10 cellular contexts compared by ENCODE assay signal in genomic region chr2:28338046-28338753, GRCh38. TPM values are rescaled to one million over a fixed set of nuclear protein-coding genes. Genes with fewer than 3 reads are reported as not detected.
A peak's percentile ranks its signal among the peaks of the same experiment; 100 is the strongest.
DNase-seq lines count a peak whose midpoint lies in the region; ATAC-seq and TF ChIP-seq lines count a peak whose summit lies in the region.
"Had no signal": no experiment of that assay in that cellular context is flagged by ENCODE, and none has a peak within 500 bp of the region (broad histone marks: within the 10 kb centered on the region; RNA-seq: fewer than 3 reads in every experiment).

No MANE protein-coding gene starts in this region.

- H3K9me3 ChIP-seq in gastroesophageal sphincter: no peaks in the 10 kb centered on the region
- no peaks in the 10 kb centered on the region for H3K9me3 ChIP-seq in psoas muscle

- H3K4me3 ChIP-seq in gastroesophageal sphincter (no peak overlapping the region), psoas muscle (no peak overlapping the region)

- H3K36me3 ChIP-seq in gastroesophageal sphincter: peaks cover 0 to 10% of the 10 kb centered on the region in 2 donors
- no peaks in the 10 kb centered on the region for H3K36me3 ChIP-seq in psoas muscle (ENCODE audit: insufficient read depth in 1 of 2, low read depth in 1 of 2)
- H3K36me3 ChIP-seq: WERI-Rb-1 had no signal

- H3K4me1 ChIP-seq in gastroesophageal sphincter (peaks cover 0 to 71% (median 8%) of the 10 kb centered on the region in 3 donors), psoas muscle (peaks cover 53% of the 10 kb centered on the region)

- POLR2A ChIA-PET in WTC11 (lab: Charles Lee): interaction anchor here (0.8 kb wide), 1 partner anchor 9 kb away, joined by 3 read pairs; no protein-coding TSS in a partner anchor

- no peaks in the 10 kb centered on the region for H3K27me3 Mint-ChIP-seq in WTC11 (ENCODE audit: low read depth)

- H3K9me3 Mint-ChIP-seq in WTC11: no peaks in the 10 kb centered on the region

- 39 to 45% methylated on average over 8 to 9 of the region's 13 CpGs for WGBS in gastroesophageal sphincter (ENCODE audit: low coverage in 1 of 2), 2 donors
- 22 to 28% (median 23%) methylated on average over 13 of the region's 13 CpGs for WGBS in psoas muscle, 3 donors

- 0 out of 2 replicates have a peak overlapping the region, but pooled peaks have one; percentile 46 for H3K27ac Mint-ChIP-seq in WTC11

- H3K27me3 ChIP-seq in gastroesophageal sphincter: no peaks in the 10 kb centered on the region
- H3K27me3 ChIP-seq in psoas muscle (ENCODE audit: insufficient read depth in 3 of 3, low read length in 2 of 3): no peaks in the 10 kb centered on the region

- CTCF ChIA-PET in WTC11 (lab: Charles Lee): no interaction called here

- H3K4me1 Mint-ChIP-seq in WTC11: peaks cover 23% of the 10 kb centered on the region

- no peak for TF ChIP-seq POLR2A in gastroesophageal sphincter (IDR thresholded peaks at IDR 0.05)

- TF ChIP-seq CTCF in WTC11 (IDR thresholded peaks at IDR 0.05) (no peak), gastroesophageal sphincter (IDR thresholded peaks at IDR 0.05) (no peak), psoas muscle (IDR thresholded peaks at IDR 0.05) (no peak), GM13977 (IDR thresholded peaks at IDR 0.05; ENCODE audit: extremely low read depth, insufficient read depth, missing control alignments) (no peak)

- H3K36me3 Mint-ChIP-seq in WTC11: no peaks in the 10 kb centered on the region

- DNase-seq in AG20443 (ENCODE audit: low spot score) (peak; percentile 90), WTC11 (ENCODE audit: low spot score) (no peak), psoas muscle (peak; percentile 86 to 90), HuH-7.5 (ENCODE audit: low spot score) (no peak), GM13977 (ENCODE audit: low spot score) (no peak), COR-L47 (lab: John Stamatoyannopoulos, UW) (no peak)
- DNase-seq: effector CD4-positive, alpha-beta T cell; WERI-Rb-1 had no signal

- H3K4me3 Mint-ChIP-seq in WTC11: no peak overlapping the region

- intact Hi-C loops in psoas muscle (cut with DNase I): no loop called here

- ATAC-seq in WTC11: no peak
- ATAC-seq in gastroesophageal sphincter: peak; percentile 81
- peak; percentile 44 to 69 (median 56) for ATAC-seq in psoas muscle
- ATAC-seq in GM21723 (IDR thresholded peaks at IDR 0.05; ENCODE audit: unreplicated experiment): no peak

- H3K27ac ChIP-seq in gastroesophageal sphincter (peak overlapping the region in 3 of 4 donors; percentile 50 to 57 (median 55)), psoas muscle (peak overlapping the region; percentile 62)
- H3K27ac ChIP-seq: WERI-Rb-1 had no signal

- in situ Hi-C loops in GM13977 (cut with MboI; ENCODE audit: low pct_unique_long_range_greater_than_20kb, low sequenced_read_pairs, unreplicated experiment): no loop called here

- TF ChIP-seq EP300 in gastroesophageal sphincter (IDR thresholded peaks at IDR 0.05): no peak

TF ChIP-seq in WTC11, 78 proteins besides CTCF, POLR2A, EP300 and RAD21:
- TF ChIP-seq PRRX2 (CRISPR knock-in tag; IDR thresholded peaks at IDR 0.05): no peak
- TF ChIP-seq ZNF423 (CRISPR knock-in tag; IDR thresholded peaks at IDR 0.05): no peak
- TF ChIP-seq NFATC4 (CRISPR knock-in tag; IDR thresholded peaks at IDR 0.05): no peak
- TF ChIP-seq, protein P1, sequence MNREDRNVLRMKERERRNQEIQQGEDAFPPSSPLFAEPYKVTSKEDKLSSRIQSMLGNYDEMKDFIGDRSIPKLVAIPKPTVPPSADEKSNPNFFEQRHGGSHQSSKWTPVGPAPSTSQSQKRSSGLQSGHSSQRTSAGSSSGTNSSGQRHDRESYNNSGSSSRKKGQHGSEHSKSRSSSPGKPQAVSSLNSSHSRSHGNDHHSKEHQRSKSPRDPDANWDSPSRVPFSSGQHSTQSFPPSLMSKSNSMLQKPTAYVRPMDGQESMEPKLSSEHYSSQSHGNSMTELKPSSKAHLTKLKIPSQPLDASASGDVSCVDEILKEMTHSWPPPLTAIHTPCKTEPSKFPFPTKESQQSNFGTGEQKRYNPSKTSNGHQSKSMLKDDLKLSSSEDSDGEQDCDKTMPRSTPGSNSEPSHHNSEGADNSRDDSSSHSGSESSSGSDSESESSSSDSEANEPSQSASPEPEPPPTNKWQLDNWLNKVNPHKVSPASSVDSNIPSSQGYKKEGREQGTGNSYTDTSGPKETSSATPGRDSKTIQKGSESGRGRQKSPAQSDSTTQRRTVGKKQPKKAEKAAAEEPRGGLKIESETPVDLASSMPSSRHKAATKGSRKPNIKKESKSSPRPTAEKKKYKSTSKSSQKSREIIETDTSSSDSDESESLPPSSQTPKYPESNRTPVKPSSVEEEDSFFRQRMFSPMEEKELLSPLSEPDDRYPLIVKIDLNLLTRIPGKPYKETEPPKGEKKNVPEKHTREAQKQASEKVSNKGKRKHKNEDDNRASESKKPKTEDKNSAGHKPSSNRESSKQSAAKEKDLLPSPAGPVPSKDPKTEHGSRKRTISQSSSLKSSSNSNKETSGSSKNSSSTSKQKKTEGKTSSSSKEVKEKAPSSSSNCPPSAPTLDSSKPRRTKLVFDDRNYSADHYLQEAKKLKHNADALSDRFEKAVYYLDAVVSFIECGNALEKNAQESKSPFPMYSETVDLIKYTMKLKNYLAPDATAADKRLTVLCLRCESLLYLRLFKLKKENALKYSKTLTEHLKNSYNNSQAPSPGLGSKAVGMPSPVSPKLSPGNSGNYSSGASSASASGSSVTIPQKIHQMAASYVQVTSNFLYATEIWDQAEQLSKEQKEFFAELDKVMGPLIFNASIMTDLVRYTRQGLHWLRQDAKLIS (CRISPR knock-in tag; IDR thresholded peaks at IDR 0.05; ENCODE audit: borderline replicate concordance): no peak
- TF ChIP-seq ZNF263 (CRISPR knock-in tag; IDR thresholded peaks at IDR 0.05; ENCODE audit: low read depth): no peak

RNA-seq across cellular contexts. Expression of gene FOSL2, which starts 54.5 kb away (rescaled TPM):
- total RNA-seq in WTC11 (2021): 3.9 to 4.5 TPM (median 4.0 TPM) in 3 replicates
- total RNA-seq in gastroesophageal sphincter: 100 to 1,000 TPM in 3 of 4 donors, 10 to 100 TPM in 1; 75.3 to 152 (median 132) TPM
- 100 to 1,000 TPM in 3 of 4 donors, 10 to 100 TPM in 1; 52.2 to 278 (median 192) TPM for total RNA-seq in psoas muscle
- 10 to 100 TPM; 20.1 to 74.7 (median 72.1) TPM for polyA plus RNA-seq in psoas muscle

Comparison
In these comparisons a context has a peak if more than half of its experiments do, and no peak if none do; other contexts are left out.
1. DNase-seq: peak in AG20443 (single experiment) and psoas muscle (2 of 2); none in WTC11 (single experiment), HuH-7.5 (single experiment), GM13977 (single experiment) and COR-L47 (single experiment).
2. ATAC-seq: peak in gastroesophageal sphincter (single experiment) and psoas muscle (4 of 4); none in WTC11 (single experiment) and GM21723 (single experiment).